13 cellular contexts compared by ENCODE assay signal in the genomic region with DNA sequence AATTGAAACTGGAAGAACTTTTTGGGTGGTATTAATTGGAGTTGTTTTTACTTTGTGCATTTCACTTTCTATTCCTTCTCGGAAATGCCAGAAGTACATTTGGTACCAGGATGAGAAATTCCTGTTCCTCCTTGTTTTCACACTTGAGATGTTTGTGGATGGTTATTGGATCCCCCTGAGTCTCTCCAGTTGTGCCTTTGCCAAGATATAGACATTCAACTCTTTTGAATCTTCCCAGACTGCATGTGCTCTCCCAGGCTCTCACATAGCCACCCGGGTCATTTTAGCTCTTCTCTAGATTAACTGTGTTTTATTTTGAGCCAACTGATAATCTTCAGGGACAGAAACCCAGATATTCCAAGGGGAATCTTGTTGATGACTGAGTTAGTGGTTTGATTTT.
DNase-seq lines count a peak whose midpoint lies in the region; ATAC-seq and TF ChIP-seq lines count a peak whose summit lies in the region.
"Had no signal": no experiment of that assay in that cellular context is flagged by ENCODE, and none has a peak within 500 bp of the region (broad histone marks: within the 10 kb centered on the region; RNA-seq: fewer than 3 reads in every experiment).

No MANE protein-coding gene starts in this region.

- CTCF ChIA-PET in CD8-positive, alpha-beta T cell (lab: Charles Lee): interaction anchor here (0.7 to 1.5 kb wide), 2 partner anchors 115 to 133 kb away, joined by 3 to 5 read pairs; no protein-coding TSS in a partner anchor

- no peaks in the 10 kb centered on the region for H3K9me3 Mint-ChIP-seq in CD8-positive, alpha-beta T cell
- peaks cover 4% of the 10 kb centered on the region for H3K9me3 Mint-ChIP-seq in activated naive CD8-positive, alpha-beta T cell (ENCODE audit: low read depth)

- no peak for ATAC-seq in CD8-positive, alpha-beta T cell
- ATAC-seq in gastrocnemius medialis (peak; percentile 50 to 69), GM21381 (IDR thresholded peaks at IDR 0.05; ENCODE audit: unreplicated experiment) (no peak)

- no peak overlapping the region for H3K27ac ChIP-seq in CD8-positive, alpha-beta T cell (ENCODE audit: low read depth, low read length)
- H3K27ac ChIP-seq in cardiac muscle cell (peak overlapping the region; percentile 81), gastrocnemius medialis (peak overlapping the region; percentile 79 to 92 (median 86))

- H3K4me3 Mint-ChIP-seq in CD8-positive, alpha-beta T cell: no peak overlapping the region
- H3K4me3 Mint-ChIP-seq in activated naive CD8-positive, alpha-beta T cell: no peak overlapping the region

- peaks cover 68% of the 10 kb centered on the region for H3K4me1 Mint-ChIP-seq in CD8-positive, alpha-beta T cell (ENCODE audit: low read depth)
- H3K4me1 Mint-ChIP-seq in activated naive CD8-positive, alpha-beta T cell (ENCODE audit: low read depth): peaks cover 77% of the 10 kb centered on the region

- H3K27ac Mint-ChIP-seq in CD8-positive, alpha-beta T cell: peak overlapping the region; percentile 33
- peak overlapping the region; percentile 7 for H3K27ac Mint-ChIP-seq in activated naive CD8-positive, alpha-beta T cell

- in situ Hi-C loops in gastrocnemius medialis (cut with MboI; ENCODE audit: low sequenced_read_pairs in 4 of 4): no loop called here

- H3K27me3 ChIP-seq in CD8-positive, alpha-beta T cell (ENCODE audit: insufficient read depth, low read length): no peaks in the 10 kb centered on the region
- H3K27me3 ChIP-seq in cardiac muscle cell (no peaks in the 10 kb centered on the region), gastrocnemius medialis (no peaks in the 10 kb centered on the region)
- H3K27me3 ChIP-seq: testis had no signal

- no peak for TF ChIP-seq POLR2A in gastrocnemius medialis (IDR thresholded peaks at IDR 0.05)

- peaks cover 44% of the 10 kb centered on the region for H3K36me3 Mint-ChIP-seq in CD8-positive, alpha-beta T cell
- H3K36me3 Mint-ChIP-seq in activated naive CD8-positive, alpha-beta T cell: peaks cover 45% of the 10 kb centered on the region

- no peak for TF ChIP-seq CTCF in CD8-positive, alpha-beta T cell (IDR thresholded peaks at IDR 0.05)
- TF ChIP-seq CTCF in cardiac muscle cell (IDR thresholded peaks at IDR 0.05; ENCODE audit: low read depth, low read length): no peak
- no peak for TF ChIP-seq CTCF in gastrocnemius medialis (IDR thresholded peaks at IDR 0.05 in 4 of 5, conservative IDR thresholded peaks at IDR 0.05 in 1 of 5)

- H3K9me3 ChIP-seq in CD8-positive, alpha-beta T cell (ENCODE audit: low read length): no peaks in the 10 kb centered on the region
- no peaks in the 10 kb centered on the region for H3K9me3 ChIP-seq in cardiac muscle cell (ENCODE audit: low read depth)
- H3K9me3 ChIP-seq in gastrocnemius medialis: no peaks in the 10 kb centered on the region
- H3K9me3 ChIP-seq: testis had no signal

- H3K4me1 ChIP-seq in CD8-positive, alpha-beta T cell (ENCODE audit: insufficient read depth, low read length): peaks cover 12% of the 10 kb centered on the region
- peaks cover 40% of the 10 kb centered on the region for H3K4me1 ChIP-seq in cardiac muscle cell (ENCODE audit: low read depth)
- peaks cover 98 to 100% of the 10 kb centered on the region in 2 donors for H3K4me1 ChIP-seq in gastrocnemius medialis

- DNase-seq in CD8-positive, alpha-beta T cell: no peak
- peak in 1 of 2 donors; percentile 38 for DNase-seq in cardiac muscle cell (ENCODE audit: low read depth in 1 of 2, low spot score in 1 of 2)
- peak in 1 of 2 donors; percentile 52 for DNase-seq in gastrocnemius medialis
- DNase-seq in NCI-H69 (lab: John Stamatoyannopoulos, UW): no peak
- DNase-seq in T-helper 1 cell: no peak
- DNase-seq in NCI-H2171 (lab: John Stamatoyannopoulos, UW): no peak
- DNase-seq: activated CD8-positive, alpha-beta memory T cell treated with anti-CD3 and anti-CD28 coated beads for 24 hours; erythroblast; NCI-H1048; stimulated activated CD4-positive, alpha-beta T cell treated with anti-CD3 and anti-CD28 coated beads, Interleukin-4, amount 100 ng/mL, for 24 hours; testis had no signal

- no peaks in the 10 kb centered on the region for H3K27me3 Mint-ChIP-seq in CD8-positive, alpha-beta T cell (ENCODE audit: low read depth)
- H3K27me3 Mint-ChIP-seq in activated naive CD8-positive, alpha-beta T cell: no peaks in the 10 kb centered on the region

- POLR2A ChIA-PET in CD8-positive, alpha-beta T cell (lab: Charles Lee): no interaction called here

- intact Hi-C loops in CD8-positive, alpha-beta T cell (cut with DNase I, micrococcal nuclease): no loop called here
- intact Hi-C loops in gastrocnemius medialis (cut with DNase I; ENCODE audit: low total_unique reads): loop anchor here (5.0 kb wide), 1 partner anchor 37 kb away; no protein-coding TSS in a partner anchor

- no peaks in the 10 kb centered on the region for H3K36me3 ChIP-seq in CD8-positive, alpha-beta T cell (ENCODE audit: insufficient read depth, low read length)
- H3K36me3 ChIP-seq in cardiac muscle cell (no peaks in the 10 kb centered on the region), gastrocnemius medialis (no peaks in the 10 kb centered on the region)

- no peak overlapping the region for H3K4me3 ChIP-seq in CD8-positive, alpha-beta T cell (ENCODE audit: low read depth, low read length)
- H3K4me3 ChIP-seq in cardiac muscle cell (no peak overlapping the region), gastrocnemius medialis (peak overlapping the region in 3 of 4 donors; percentile 0 to 40 (median 26))
- H3K4me3 ChIP-seq: testis had no signal

Comparison
In these comparisons a context has a peak if more than half of its experiments do, and no peak if none do; other contexts are left out.
1. ATAC-seq: peak in gastrocnemius medialis (2 of 2); none in CD8-positive, alpha-beta T cell (single experiment) and GM21381 (single experiment).
2. H3K4me3 ChIP-seq: peak in gastrocnemius medialis (3 of 4); none in CD8-positive, alpha-beta T cell (single experiment) and cardiac muscle cell (single experiment).